17 cellular contexts compared by ENCODE assay signal in the genomic region with DNA sequence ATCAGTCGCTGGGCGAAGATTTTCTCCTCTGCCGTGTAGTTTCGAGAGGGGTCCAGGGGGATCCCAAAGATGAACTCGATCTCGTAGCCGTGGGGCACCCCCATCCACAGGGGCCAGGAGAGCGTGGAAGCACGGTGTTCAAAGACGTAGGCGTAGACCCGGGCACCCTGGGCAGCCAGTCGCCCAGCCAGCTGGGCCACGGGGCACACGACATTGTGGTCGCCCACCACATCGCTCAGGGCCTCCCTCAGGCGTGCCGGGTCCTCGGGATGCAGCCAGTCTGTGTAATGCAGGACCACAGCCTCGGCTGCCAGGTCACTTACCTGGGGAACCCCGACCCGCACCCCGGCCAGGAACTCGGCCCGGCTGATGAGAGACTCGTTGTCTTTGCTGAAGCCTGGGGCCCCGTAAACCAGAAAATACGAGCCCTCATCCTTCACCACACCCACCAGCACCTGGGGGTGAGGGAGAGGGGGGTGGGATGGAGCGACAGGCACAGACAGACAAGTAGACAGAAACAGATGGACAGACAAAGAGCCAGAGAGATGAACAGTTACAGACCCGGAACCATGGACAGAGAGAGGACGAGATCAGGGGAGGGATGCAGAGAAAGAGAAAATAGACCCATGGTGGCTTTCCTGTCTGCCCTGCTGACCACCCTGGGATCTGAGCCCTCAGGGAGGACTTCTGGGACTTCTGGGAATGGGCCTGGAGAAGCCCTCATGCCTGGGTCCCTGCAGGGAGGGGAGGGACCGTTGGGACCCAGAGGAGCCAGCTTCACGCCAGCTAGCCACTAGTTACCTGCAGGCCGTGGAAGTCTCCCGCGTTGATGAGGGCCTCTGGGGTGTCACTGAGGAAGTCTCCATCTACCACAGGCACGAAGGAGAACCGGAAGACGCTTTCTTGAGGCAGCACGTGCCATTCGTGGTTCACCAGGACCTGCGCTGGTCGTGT. TPM values are rescaled to one million over a fixed set of nuclear protein-coding genes. Genes with fewer than 3 reads are reported as not detected.
DNase-seq lines count a peak whose midpoint lies in the region; ATAC-seq and TF ChIP-seq lines count a peak whose summit lies in the region.
"Had no signal": no experiment of that assay in that cellular context is flagged by ENCODE, and none has a peak within 500 bp of the region (broad histone marks: within the 10 kb centered on the region; RNA-seq: fewer than 3 reads in every experiment).

No MANE protein-coding gene starts in this region.

- intact Hi-C loops in Caco-2 (cut with micrococcal nuclease; ENCODE audit: unreplicated experiment) (no loop called here), esophagus squamous epithelium (cut with DNase I) (no loop called here)

- H3K4me3 Mint-ChIP-seq in Caco-2 (ENCODE audit: unreplicated experiment) (peak overlapping the region; percentile 88), IgD-negative memory B cell (peak overlapping the region in 2 of 4 donors; percentile 25 to 85), endothelial cell (ENCODE audit: unreplicated experiment) (peak overlapping the region; percentile 15), progenitor cell of endocrine pancreas (ENCODE audit: low read depth) (peak overlapping the region; percentile 80)
- H3K4me3 Mint-ChIP-seq: activated CD4-positive, alpha-beta memory T cell treated with anti-CD3 and anti-CD28 coated beads for 36 hours had no signal

- POLR2A ChIA-PET in Caco-2 (lab: Charles Lee) = no interaction called here

- ATAC-seq in GM18519 (IDR thresholded peaks at IDR 0.05; ENCODE audit: low FRiP score, unreplicated experiment) (no peak), HG02970 (IDR thresholded peaks at IDR 0.05; ENCODE audit: low FRiP score, unreplicated experiment) (no peak)
- ATAC-seq: activated naive CD4-positive, alpha-beta T cell treated with anti-CD3 and anti-CD28 coated beads, Interleukin-2, amount 50 U/mL, for 72 hours had no signal

- H3K9me3 Mint-ChIP-seq in Caco-2 (ENCODE audit: unreplicated experiment) (no peaks in the 10 kb centered on the region), IgD-negative memory B cell (no peaks in the 10 kb centered on the region), endothelial cell (ENCODE audit: unreplicated experiment) (no peaks in the 10 kb centered on the region), progenitor cell of endocrine pancreas (ENCODE audit: low read depth) (no peaks in the 10 kb centered on the region)
- H3K9me3 Mint-ChIP-seq: activated CD4-positive, alpha-beta memory T cell treated with anti-CD3 and anti-CD28 coated beads for 36 hours; activated naive CD4-positive, alpha-beta T cell treated with anti-CD3 and anti-CD28 coated beads, Interleukin-2, amount 50 U/mL, for 72 hours; memory B cell had no signal

- peaks cover 39% of the 10 kb centered on the region for H3K36me3 Mint-ChIP-seq in Caco-2 (ENCODE audit: insufficient read depth, unreplicated experiment)
- peaks cover 1% of the 10 kb centered on the region for H3K36me3 Mint-ChIP-seq in IgD-negative memory B cell
- peaks cover 10% of the 10 kb centered on the region for H3K36me3 Mint-ChIP-seq in endothelial cell (ENCODE audit: low read depth, unreplicated experiment)
- peaks cover 7% of the 10 kb centered on the region for H3K36me3 Mint-ChIP-seq in progenitor cell of endocrine pancreas (ENCODE audit: insufficient read depth)

- H3K4me1 Mint-ChIP-seq in Caco-2 (ENCODE audit: low read depth, unreplicated experiment) (peaks cover 41% of the 10 kb centered on the region), IgD-negative memory B cell (peaks cover 17 to 22% (median 19%) of the 10 kb centered on the region in 3 donors), endothelial cell (ENCODE audit: unreplicated experiment) (peaks cover 29% of the 10 kb centered on the region), progenitor cell of endocrine pancreas (ENCODE audit: low read depth) (peaks cover 33% of the 10 kb centered on the region)

- H3K27ac Mint-ChIP-seq in Caco-2 (ENCODE audit: unreplicated experiment) = peak overlapping the region; percentile 87
- peak overlapping the region in 2 of 3 donors; percentile 35 to 58 for H3K27ac Mint-ChIP-seq in IgD-negative memory B cell
- peak overlapping the region; percentile 43 for H3K27ac Mint-ChIP-seq in endothelial cell (ENCODE audit: unreplicated experiment)
- H3K27ac Mint-ChIP-seq in progenitor cell of endocrine pancreas = no peak overlapping the region
- H3K27ac Mint-ChIP-seq: activated CD4-positive, alpha-beta memory T cell treated with anti-CD3 and anti-CD28 coated beads for 36 hours; activated naive CD4-positive, alpha-beta T cell treated with anti-CD3 and anti-CD28 coated beads, Interleukin-2, amount 50 U/mL, for 72 hours; memory B cell had no signal

- no peak for TF ChIP-seq POLR2A in esophagus squamous epithelium (IDR thresholded peaks at IDR 0.05)

- WGBS in esophagus squamous epithelium, 2 donors = 83 to 86% methylated on average over 9 to 37 of the region's 44 CpGs

- H3K27me3 ChIP-seq in Caco-2 (replicated peaks; ENCODE audit: control insufficient read depth, insufficient read depth, low read length) = no peaks in the 10 kb centered on the region
- peaks cover 9 to 53% (median 15%) of the 10 kb centered on the region in 4 donors for H3K27me3 ChIP-seq in esophagus squamous epithelium
- H3K27me3 ChIP-seq: testis had no signal

- H3K4me1 ChIP-seq in Caco-2 (peaks cover 32% of the 10 kb centered on the region), esophagus squamous epithelium (peaks cover 47 to 76% (median 56%) of the 10 kb centered on the region in 3 donors)

- no peaks in the 10 kb centered on the region for H3K27me3 Mint-ChIP-seq in Caco-2 (ENCODE audit: insufficient read depth, unreplicated experiment)
- H3K27me3 Mint-ChIP-seq in IgD-negative memory B cell = peaks cover 27% of the 10 kb centered on the region
- H3K27me3 Mint-ChIP-seq in endothelial cell (ENCODE audit: unreplicated experiment) = peaks cover 28% of the 10 kb centered on the region
- H3K27me3 Mint-ChIP-seq in progenitor cell of endocrine pancreas = peaks cover 13% of the 10 kb centered on the region

- H3K27ac ChIP-seq in esophagus squamous epithelium = no peak overlapping the region
- H3K27ac ChIP-seq: testis had no signal

- H3K4me3 ChIP-seq in Caco-2 (ENCODE audit: low read depth, low read length) = no peak overlapping the region
- H3K4me3 ChIP-seq in esophagus squamous epithelium = no peak overlapping the region
- H3K4me3 ChIP-seq: testis had no signal

- no peaks in the 10 kb centered on the region for H3K9me3 ChIP-seq in Caco-2
- H3K9me3 ChIP-seq in esophagus squamous epithelium = no peaks in the 10 kb centered on the region
- H3K9me3 ChIP-seq: testis had no signal

- no peaks in the 10 kb centered on the region; the same call in 1 of the 2 replicates for H3K36me3 ChIP-seq in Caco-2 (ENCODE audit: control insufficient read depth, insufficient read depth, low read length)
- H3K36me3 ChIP-seq in esophagus squamous epithelium = peaks cover 0 to 9% (median 8%) of the 10 kb centered on the region in 3 donors

- TF ChIP-seq CTCF in Caco-2 (IDR thresholded peaks at IDR 0.05; ENCODE audit: insufficient read depth in 1 of 2, low read depth in 1 of 2, low read length in 1 of 2, severe bottlenecking in 1 of 2, unreplicated experiment in 1 of 2) (no peak), endothelial cell (IDR thresholded peaks at IDR 0.05; ENCODE audit: unreplicated experiment) (no peak), progenitor cell of endocrine pancreas (IDR thresholded peaks at IDR 0.05; ENCODE audit: unreplicated experiment) (no peak), esophagus squamous epithelium (IDR thresholded peaks at IDR 0.05) (no peak)

- no peak for DNase-seq in Caco-2
- no peak for DNase-seq in endothelial cell (ENCODE audit: low spot score)
- DNase-seq in progenitor cell of endocrine pancreas (ENCODE audit: low spot score, unreplicated experiment) = no peak
- DNase-seq in esophagus squamous epithelium (lab: John Stamatoyannopoulos, UW) = no peak
- DNase-seq in NCI-H510A treated with DMSO at 0.1 percent for 48 hours (lab: John Stamatoyannopoulos, UW) = no peak
- DNase-seq: activated CD4-positive, alpha-beta memory T cell treated with anti-CD3 and anti-CD28 coated beads for 36 hours; activated T-cell treated with anti-CD3 and anti-CD28 coated beads, Interleukin-2, amount 50 U/mL, for 1 hour; Kasumi-1; NCI-H1436 treated with DMSO at 0.1 percent for 48 hours; nucleus accumbens; small intestine; testis had no signal

- CTCF ChIA-PET in Caco-2 (lab: Charles Lee) = no interaction called here

- no TSS peak for BruUV-seq in Caco-2 (replicated peaks; lab: Mats Ljungman, UMichigan)

RNA-seq across cellular contexts. Expression of a gene that starts 3.0 kb away (rescaled TPM):
- total RNA-seq in Caco-2 (2022) (16.5 and 19.0 TPM in 2 replicates), endothelial cell (ENCODE audit: unreplicated experiment) (3.0 TPM), progenitor cell of endocrine pancreas (4.0 and 5.1 TPM in 2 replicates), esophagus squamous epithelium (1 to 10 TPM in 3 of 4 donors, under 1 TPM in 1; 0.22 to 1.5 (median 1.3) TPM)
- polyA plus RNA-seq in IgD-negative memory B cell = not detected
- total RNA-seq: activated CD4-positive, alpha-beta memory T cell treated with anti-CD3 and anti-CD28 coated beads for 36 hours had no signal

RNA-seq across cellular contexts. Expression of a gene that starts 3.1 kb away (rescaled TPM):
- total RNA-seq in Caco-2 (2022) (4.6 and 5.3 TPM in 2 replicates), endothelial cell (ENCODE audit: unreplicated experiment) (2.4 TPM), progenitor cell of endocrine pancreas (2.3 and 3.5 TPM in 2 replicates), esophagus squamous epithelium (1 to 10 TPM; 1.3 to 8.4 (median 5.5) TPM)
- polyA plus RNA-seq in IgD-negative memory B cell = 2.5 TPM

RNA-seq across cellular contexts. Expression of a gene that starts 17.7 kb away (rescaled TPM):
- total RNA-seq in Caco-2 (2022) = 211 and 243 TPM in 2 replicates
- 79.7 TPM for polyA plus RNA-seq in IgD-negative memory B cell
- total RNA-seq in endothelial cell (ENCODE audit: unreplicated experiment) = 173 TPM
- 293 and 302 TPM in 2 replicates for total RNA-seq in progenitor cell of endocrine pancreas
- 10 to 100 TPM; 53.8 to 91.0 (median 68.4) TPM for total RNA-seq in esophagus squamous epithelium

RNA-seq across cellular contexts. Expression of a gene that starts 25.5 kb away (rescaled TPM):
- total RNA-seq in Caco-2 (2022) = 66.6 and 75.5 TPM in 2 replicates
- polyA plus RNA-seq in IgD-negative memory B cell = 4.6 TPM
- total RNA-seq in endothelial cell (ENCODE audit: unreplicated experiment) = 93.8 TPM
- total RNA-seq in progenitor cell of endocrine pancreas = 76.9 and 87.0 TPM in 2 replicates
- total RNA-seq in esophagus squamous epithelium = 100 to 1,000 TPM in 2 of 4 donors, 10 to 100 TPM in 2; 81.4 to 109 (median 93.7) TPM

RNA-seq across cellular contexts. Expression of a gene that starts 40.1 kb away (rescaled TPM):
- 59.0 and 60.7 TPM in 2 replicates for total RNA-seq in Caco-2 (2022)
- 11.4 TPM for polyA plus RNA-seq in IgD-negative memory B cell
- total RNA-seq in endothelial cell (ENCODE audit: unreplicated experiment) = 60.5 TPM
- 57.9 and 62.6 TPM in 2 replicates for total RNA-seq in progenitor cell of endocrine pancreas
- total RNA-seq in esophagus squamous epithelium = 10 to 100 TPM in 3 of 4 donors, 1 to 10 TPM in 1; 9.9 to 19.6 (median 17.3) TPM
